29 cellular contexts compared by ENCODE assay signal in genomic region chr7:138287549-138287948, GRCh38.
"Had no signal": no experiment of that assay in that cellular context is flagged by ENCODE, and none has a peak within 500 bp of the region (broad histone marks: within the 10 kb centered on the region; RNA-seq: fewer than 3 reads in every experiment).

No MANE protein-coding gene starts in this region.

- H3K4me1 ChIP-seq: colonic mucosa, esophagus muscularis mucosa, esophagus squamous epithelium, foreskin keratinocyte, gastrocnemius medialis, gastroesophageal sphincter, heart left ventricle, heart right ventricle had no signal

- H3K9me3 Mint-ChIP-seq: effector memory CD8-positive, alpha-beta T cell had no signal

- DNase-seq: colonic mucosa; cortex of kidney; dermis blood vessel endothelial cell; dorsolateral prefrontal cortex; effector CD4-positive, alpha-beta T cell; effector CD8-positive, alpha-beta T cell; effector memory CD4-positive, alpha-beta T cell; effector memory CD8-positive, alpha-beta T cell; endodermal cell; erythroblast; esophagus squamous epithelium; foreskin fibroblast; foreskin keratinocyte; foreskin melanocyte; gastrocnemius medialis; glutamatergic neuron; head of caudate nucleus; heart left ventricle; heart right ventricle had no signal

- H3K36me3 ChIP-seq: colonic mucosa, esophagus muscularis mucosa, esophagus squamous epithelium, gastrocnemius medialis, gastroesophageal sphincter, heart left ventricle, heart right ventricle had no signal

- H3K27ac ChIP-seq: colonic mucosa, coronary artery, dorsolateral prefrontal cortex, epithelial cell of prostate, esophagus muscularis mucosa, esophagus squamous epithelium, foreskin keratinocyte, gastrocnemius medialis, gastroesophageal sphincter, heart left ventricle, heart right ventricle had no signal

- H3K27ac Mint-ChIP-seq: dendritic cell treated with granulocyte-macrophage colony-stimulating factor and Interleukin-4, amounts not matched to agents 40 ng/mL and 50 ng/mL, for 4 days; effector memory CD8-positive, alpha-beta T cell; endodermal cell had no signal

- H3K4me3 Mint-ChIP-seq: dendritic cell treated with granulocyte-macrophage colony-stimulating factor and Interleukin-4, amounts not matched to agents 40 ng/mL and 50 ng/mL, for 4 days; effector memory CD8-positive, alpha-beta T cell; endodermal cell had no signal

- FAIRE-seq: colon, endometrium, endothelial cell of umbilical vein, frontal cortex had no signal

- H3K9me3 ChIP-seq: colonic mucosa, gastrocnemius medialis had no signal

- H3K27me3 Mint-ChIP-seq: dendritic cell treated with granulocyte-macrophage colony-stimulating factor and Interleukin-4, amounts not matched to agents 40 ng/mL and 50 ng/mL, for 4 days; effector memory CD8-positive, alpha-beta T cell had no signal

- H3K4me1 Mint-ChIP-seq: endodermal cell had no signal

- H3K27me3 ChIP-seq: colonic mucosa, dorsolateral prefrontal cortex, esophagus muscularis mucosa, esophagus squamous epithelium, foreskin keratinocyte, gastrocnemius medialis, gastroesophageal sphincter, heart left ventricle, heart right ventricle had no signal

- H3K4me3 ChIP-seq: colonic mucosa, coronary artery, dorsolateral prefrontal cortex, esophagus muscularis mucosa, esophagus squamous epithelium, gastrocnemius medialis, gastroesophageal sphincter, heart left ventricle, heart right ventricle had no signal

- ATAC-seq: effector memory CD8-positive, alpha-beta T cell; esophagus mucosa; foreskin keratinocyte; gastrocnemius medialis; gastroesophageal sphincter; heart left ventricle; heart right ventricle had no signal
